Comparison of ENCODE assay signal across 13 cellular contexts in the genomic region with DNA sequence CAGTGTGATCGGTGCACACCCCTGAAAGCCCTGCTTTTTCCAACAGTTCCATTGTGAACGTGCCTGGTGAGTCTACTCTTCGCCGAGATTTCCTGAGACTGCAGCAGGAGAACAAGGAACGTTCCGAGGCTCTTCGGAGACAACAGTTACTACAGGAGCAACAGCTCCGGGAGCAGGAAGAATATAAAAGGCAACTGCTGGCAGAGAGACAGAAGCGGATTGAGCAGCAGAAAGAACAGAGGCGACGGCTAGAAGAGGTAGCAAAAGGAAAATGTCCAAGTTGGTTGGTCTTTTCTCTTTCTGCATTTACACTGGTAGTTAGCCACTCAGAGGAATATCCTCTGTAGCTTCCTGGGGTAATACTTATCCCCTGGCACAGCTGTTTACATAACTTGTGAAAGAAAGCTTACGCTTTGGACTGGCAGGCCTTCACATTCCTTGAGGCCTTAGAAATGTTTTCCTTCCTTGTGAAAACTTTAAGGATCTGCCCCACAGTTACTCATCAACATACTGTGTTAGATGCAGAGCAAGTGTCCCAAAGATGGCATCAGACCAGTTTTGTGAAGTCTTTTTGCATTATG.
A peak's percentile ranks its signal among the peaks of the same experiment; 100 is the strongest.
DNase-seq lines count a peak whose midpoint lies in the region; ATAC-seq lines count a peak whose summit lies in the region.
"Had no signal": no experiment of that assay in that cellular context is flagged by ENCODE, and none has a peak within 500 bp of the region (broad histone marks: within the 10 kb centered on the region; RNA-seq: fewer than 3 reads in every experiment).

No MANE protein-coding gene starts in this region.

- H3K4me1 Mint-ChIP-seq in central memory CD8-positive, alpha-beta T cell = peaks cover 39% of the 10 kb centered on the region

- H3K4me3 Mint-ChIP-seq in central memory CD8-positive, alpha-beta T cell = no peak overlapping the region
- H3K4me3 Mint-ChIP-seq: immature natural killer cell had no signal

- no peaks in the 10 kb centered on the region for H3K9me3 Mint-ChIP-seq in central memory CD8-positive, alpha-beta T cell
- H3K9me3 Mint-ChIP-seq: immature natural killer cell had no signal

- H3K27ac Mint-ChIP-seq in central memory CD8-positive, alpha-beta T cell (ENCODE audit: low read depth) = peak overlapping the region; percentile 12

- H3K27ac ChIP-seq in substantia nigra (ENCODE audit: low read depth, low read length, poor library complexity, severe bottlenecking) = peak overlapping the region; percentile 37
- H3K27ac ChIP-seq: WERI-Rb-1 had no signal

- no peak for ATAC-seq in central memory CD8-positive, alpha-beta T cell (replicated peaks; ENCODE audit: extremely low read depth, poor library complexity, severe bottlenecking)
- ATAC-seq: Right ventricle myocardium inferior had no signal

- peak; percentile 84 for DNase-seq in LHCN-M2 (ENCODE audit: low read depth)
- no peak for DNase-seq in central memory CD8-positive, alpha-beta T cell (ENCODE audit: low spot score in 2 of 2)
- DNase-seq in kidney glomerular epithelial cell (lab: John Stamatoyannopoulos, UW) = peak; percentile 73
- DNase-seq in substantia nigra (lab: John Stamatoyannopoulos, UW) = peak in 1 of 49 donors; percentile 5
- no peak for DNase-seq in NCI-H774 (lab: John Stamatoyannopoulos, UW)
- DNase-seq in stimulated activated CD4-positive, alpha-beta T cell treated with anti-CD3 and anti-CD28 coated beads, Interleukin-4, amount 100 ng/mL, for 4 hours = no peak
- no peak for DNase-seq in HUDEP-2 (lab: John Stamatoyannopoulos, UW; ENCODE audit: unreplicated experiment in 76 of 76)
- DNase-seq: activated T-cell treated with anti-CD3 and anti-CD28 coated beads, Interleukin-2, amount 50 U/mL, for 48 hours; DMS153; immature natural killer cell; upper lobe of left lung; WERI-Rb-1 had no signal

- peaks cover 65% of the 10 kb centered on the region for H3K36me3 Mint-ChIP-seq in central memory CD8-positive, alpha-beta T cell (ENCODE audit: insufficient read depth)

- H3K27me3 Mint-ChIP-seq in central memory CD8-positive, alpha-beta T cell = no peaks in the 10 kb centered on the region

Comparison
In these comparisons a context has a peak if more than half of its experiments do, and no peak if none do; other contexts are left out.
1. DNase-seq: peak in LHCN-M2 (single experiment) and kidney glomerular epithelial cell (single experiment); none in central memory CD8-positive, alpha-beta T cell (0 of 2), NCI-H774 (single experiment), stimulated activated CD4-positive, alpha-beta T cell treated with anti-CD3 and anti-CD28 coated beads, Interleukin-4, amount 100 ng/mL, for 4 hours (0 of 2) and HUDEP-2 (0 of 76).